ENCODE assay signal across 8 cellular contexts in genomic region chr1:26900001-26900814, GRCh38. TPM values are rescaled to one million over a fixed set of nuclear protein-coding genes. Genes with fewer than 3 reads are reported as not detected.
A peak's percentile ranks its signal among the peaks of the same experiment; 100 is the strongest.
DNase-seq lines count a peak whose midpoint lies in the region; ATAC-seq and TF ChIP-seq lines count a peak whose summit lies in the region.

Gene GPATCH3, minus strand, starts transcription at chr1:26900467. Its CDS starts 25 bp downstream, at chr1:26900442.

- H3K79me2 ChIP-seq in Loucy (ENCODE audit: insufficient read depth, low read length) = peaks cover 30% of the 10 kb centered on the region

- no peaks in the 10 kb centered on the region for H3K9me3 ChIP-seq in Loucy (ENCODE audit: insufficient read depth, low read depth, low read length)

- peak within 1 kb of the TSS; percentile 89 to 99 (median 98) for H3K4me3 Mint-ChIP-seq in naive thymus-derived CD8-positive, alpha-beta T cell
- peak within 1 kb of the TSS; percentile 94 for H3K4me3 Mint-ChIP-seq in stimulated activated memory B cell treated with anti-CD40 and anti-IgM and Interleukin-4, amounts not matched to agents 10 μg/mL and 1 μg/mL and 100 μg/mL, for 72 hours

- no peaks in the 10 kb centered on the region for H3K27me3 Mint-ChIP-seq in naive thymus-derived CD8-positive, alpha-beta T cell
- no peaks in the 10 kb centered on the region for H3K27me3 Mint-ChIP-seq in stimulated activated memory B cell treated with anti-CD40 and anti-IgM and Interleukin-4, amounts not matched to agents 10 μg/mL and 1 μg/mL and 100 μg/mL, for 72 hours

- peak within 1 kb of the TSS; percentile 91 for H3K9ac ChIP-seq in Loucy (ENCODE audit: low read depth, low read length, poor library complexity, severe bottlenecking)

- peaks cover 14 to 44% (median 30%) of the 10 kb centered on the region in 4 donors for H3K4me1 Mint-ChIP-seq in naive thymus-derived CD8-positive, alpha-beta T cell
- H3K4me1 Mint-ChIP-seq in stimulated activated memory B cell treated with anti-CD40 and anti-IgM and Interleukin-4, amounts not matched to agents 10 μg/mL and 1 μg/mL and 100 μg/mL, for 72 hours = peaks cover 26% of the 10 kb centered on the region

- TF ChIP-seq CTCF in Loucy (conservative IDR thresholded peaks at IDR 0.05; ENCODE audit: low read length) = no peak
- TF ChIP-seq CTCF in fibroblast of pulmonary artery (IDR thresholded peaks at IDR 0.05; ENCODE audit: low read length, missing control alignments) = no peak

- POLR2A ChIA-PET in naive thymus-derived CD8-positive, alpha-beta T cell (lab: Charles Lee) = interaction anchor here (0.5 to 4.9 kb wide), 21 partner anchors 11 to 1632 kb away, joined by 3 to 78 read pairs (median 4); partner anchors contain the start of genes GPN2, HMGN2, NUDC and PIGV

- no peaks in the 10 kb centered on the region for H3K27me3 ChIP-seq in Loucy (ENCODE audit: insufficient read depth, low read length, poor library complexity, severe bottlenecking)

- peak within 1 kb of the TSS; percentile 83 for H3K4me2 ChIP-seq in Loucy (ENCODE audit: low read depth, low read length, poor library complexity, severe bottlenecking)

- peak within 1 kb of the TSS; percentile 100 for H2AFZ ChIP-seq in Loucy (ENCODE audit: low read length)

- H3F3A ChIP-seq in Loucy (ENCODE audit: low read depth) = no peaks in the 10 kb centered on the region

- DNase-seq in COR-L47 (lab: John Stamatoyannopoulos, UW) (peak; percentile 91), fibroblast of pulmonary artery (ENCODE audit: low read depth) (peak; percentile 97)
- peak; percentile 94 for DNase-seq in activated effector memory CD4-positive, alpha-beta T cell treated with anti-CD3 and anti-CD28 coated beads, Interleukin-2, amount 50 U/mL, for 16 hours
- peak; percentile 81 to 96 (median 87) for DNase-seq in naive thymus-derived CD8-positive, alpha-beta T cell

- peak; percentile 97 for TF ChIP-seq POLR2A in Raji (IDR thresholded peaks at IDR 0.05; ENCODE audit: insufficient read depth, low read depth, low read length)

- no peaks in the 10 kb centered on the region for H3K9me2 ChIP-seq in Loucy (replicated peaks; ENCODE audit: low read depth, low read length)

- H3K36me3 ChIP-seq in Loucy (ENCODE audit: insufficient read depth, low read length) = no peaks in the 10 kb centered on the region; the same call in 1 of the 2 replicates

- H3K36me3 Mint-ChIP-seq in naive thymus-derived CD8-positive, alpha-beta T cell = peaks cover 0 to 33% (median 4%) of the 10 kb centered on the region in 3 donors
- peaks cover 16% of the 10 kb centered on the region for H3K36me3 Mint-ChIP-seq in stimulated activated memory B cell treated with anti-CD40 and anti-IgM and Interleukin-4, amounts not matched to agents 10 μg/mL and 1 μg/mL and 100 μg/mL, for 72 hours

- H3K4me3 ChIP-seq in Loucy (ENCODE audit: low read length, poor library complexity, severe bottlenecking) (peak within 1 kb of the TSS; percentile 99), fibroblast of pulmonary artery (replicated peaks; ENCODE audit: low read depth, low read length) (peak within 1 kb of the TSS; percentile 85)

- peaks cover 16% of the 10 kb centered on the region for H3K4me1 ChIP-seq in Loucy (ENCODE audit: insufficient read depth, low read length, poor library complexity, severe bottlenecking)

- ATAC-seq in GM21619 (IDR thresholded peaks at IDR 0.05; ENCODE audit: unreplicated experiment) = peak; percentile 93
- peak; percentile 95 to 97 for ATAC-seq in naive thymus-derived CD8-positive, alpha-beta T cell
- ATAC-seq in stimulated activated memory B cell treated with anti-CD40 and anti-IgM and Interleukin-4, amounts not matched to agents 10 μg/mL and 1 μg/mL and 100 μg/mL, for 72 hours = peak; percentile 95

- H3K27ac Mint-ChIP-seq in naive thymus-derived CD8-positive, alpha-beta T cell = peak within 1 kb of the TSS; percentile 96 to 100 (median 99)
- peak within 1 kb of the TSS; percentile 99 for H3K27ac Mint-ChIP-seq in stimulated activated memory B cell treated with anti-CD40 and anti-IgM and Interleukin-4, amounts not matched to agents 10 μg/mL and 1 μg/mL and 100 μg/mL, for 72 hours

- no peaks in the 10 kb centered on the region for H3K9me3 Mint-ChIP-seq in naive thymus-derived CD8-positive, alpha-beta T cell
- no peaks in the 10 kb centered on the region for H3K9me3 Mint-ChIP-seq in stimulated activated memory B cell treated with anti-CD40 and anti-IgM and Interleukin-4, amounts not matched to agents 10 μg/mL and 1 μg/mL and 100 μg/mL, for 72 hours

- no peaks in the 10 kb centered on the region for H4K20me1 ChIP-seq in Loucy (ENCODE audit: insufficient read depth, low read length, poor library complexity, severe bottlenecking)

RNA-seq across cellular contexts. Expression of gene GPATCH3, which starts in this region (rescaled TPM):
- total RNA-seq in naive thymus-derived CD8-positive, alpha-beta T cell = 10 to 100 TPM; 26.4 to 30.3 TPM
- 10 to 100 TPM; 10.9 to 15.2 (median 11.5) TPM for polyA plus RNA-seq in naive thymus-derived CD8-positive, alpha-beta T cell

Comparison
In these comparisons a context has a peak if more than half of its experiments do, and no peak if none do; other contexts are left out.
1. Peak in every context shown above with its lines: DNase-seq, ATAC-seq and H3K4me3 ChIP-seq.